Comparison of ENCODE assay signal across 17 cellular contexts in the genomic region with DNA sequence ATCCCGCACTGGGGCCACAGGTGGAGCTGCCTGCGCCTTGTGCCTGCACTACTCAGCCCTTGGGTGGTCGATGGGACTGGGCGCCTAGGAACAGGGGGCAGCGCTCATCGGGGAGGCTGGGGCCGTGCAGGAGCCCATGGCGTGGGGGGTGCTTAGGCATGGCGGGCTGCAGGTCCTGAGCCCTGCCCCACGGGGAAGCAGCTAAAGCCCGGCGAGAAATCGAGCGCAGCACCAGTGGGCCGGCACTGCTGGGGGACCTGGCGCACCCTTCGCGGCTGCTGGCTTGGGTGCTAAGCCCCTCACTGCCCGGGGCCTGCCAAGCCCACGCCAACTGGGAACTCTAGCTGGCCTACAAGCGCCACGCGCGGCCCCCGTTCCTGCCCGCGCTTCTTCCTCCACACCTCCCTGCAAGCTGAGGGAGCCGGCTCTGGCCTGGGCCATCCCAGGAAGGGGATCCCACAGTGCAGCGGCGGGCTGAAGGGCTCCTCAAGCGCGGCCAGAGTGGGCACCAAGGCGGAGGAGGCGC.
"Had no signal": no experiment of that assay in that cellular context is flagged by ENCODE, and none has a peak within 500 bp of the region (broad histone marks: within the 10 kb centered on the region; RNA-seq: fewer than 3 reads in every experiment).

No MANE protein-coding gene starts in this region.

- H3K27ac ChIP-seq: coronary artery, hepatocyte, neutrophil, psoas muscle, stomach, thoracic aorta had no signal

- H3K9me3 ChIP-seq: neutrophil, psoas muscle, stomach, thoracic aorta, transverse colon had no signal

- ATAC-seq: left ventricle myocardium superior; naive thymus-derived CD4-positive, alpha-beta T cell; psoas muscle; sciatic nerve had no signal

- H3K36me3 ChIP-seq: thoracic aorta had no signal

- H3K4me3 ChIP-seq: coronary artery, hepatocyte, lung, psoas muscle, stomach, thoracic aorta, transverse colon had no signal

- DNase-seq: effector CD4-positive, alpha-beta T cell; foreskin melanocyte; head of caudate nucleus; left ventricle myocardium superior; mesendoderm; psoas muscle; retina; stimulated activated CD4-positive, alpha-beta T cell treated with anti-CD3 and anti-CD28 coated beads, Interleukin-4, amount 100 ng/mL, for 4 hours; stomach had no signal

- H3K27me3 ChIP-seq: hepatocyte, neutrophil, stomach, transverse colon had no signal
